8 cellular contexts compared by ENCODE assay signal in genomic region chr5:122844916-122845252, GRCh38. TPM values are rescaled to one million over a fixed set of nuclear protein-coding genes. Genes with fewer than 3 reads are reported as not detected.
DNase-seq lines count a peak whose midpoint lies in the region; ATAC-seq and TF ChIP-seq lines count a peak whose summit lies in the region.

No MANE protein-coding gene starts in this region.

- ATAC-seq in GM18505 (IDR thresholded peaks at IDR 0.05; ENCODE audit: unreplicated experiment) (peak; percentile 27), GM21717 (IDR thresholded peaks at IDR 0.05; ENCODE audit: unreplicated experiment) (peak; percentile 58)
- no peak for ATAC-seq in naive thymus-derived CD8-positive, alpha-beta T cell

- DNase-seq in effector memory CD4-positive, alpha-beta T cell = no peak
- no peak for DNase-seq in naive thymus-derived CD8-positive, alpha-beta T cell
- DNase-seq in NCI-H524 treated with DMSO at 0.1 percent for 48 hours (lab: John Stamatoyannopoulos, UW) = no peak
- no peak for DNase-seq in globus pallidus (ENCODE audit: low spot score)
- DNase-seq in occipital lobe (lab: John Stamatoyannopoulos, UW) = no peak

- H3K4me1 ChIP-seq in effector memory CD4-positive, alpha-beta T cell (ENCODE audit: control insufficient read depth, insufficient read depth, low read length, poor library complexity, severe bottlenecking) = peaks cover 15% of the 10 kb centered on the region

- no peaks in the 10 kb centered on the region for H3K36me3 ChIP-seq in KOPT-K1 (ENCODE audit: insufficient read depth, low read length)
- H3K36me3 ChIP-seq in effector memory CD4-positive, alpha-beta T cell (ENCODE audit: control insufficient read depth, insufficient read depth, low read length) = no peaks in the 10 kb centered on the region

- H3K4me3 ChIP-seq in effector memory CD4-positive, alpha-beta T cell (ENCODE audit: insufficient read depth, low read depth, low read length, poor library complexity, severe bottlenecking) = peak overlapping the region; percentile 56

- H3K27ac Mint-ChIP-seq in naive thymus-derived CD8-positive, alpha-beta T cell = peak overlapping the region; percentile 22 to 93 (median 82)

- H3K27me3 Mint-ChIP-seq in naive thymus-derived CD8-positive, alpha-beta T cell = peaks cover 3 to 10% (median 8%) of the 10 kb centered on the region in 5 donors

- no peaks in the 10 kb centered on the region for H3K27me3 ChIP-seq in effector memory CD4-positive, alpha-beta T cell (replicated peaks; ENCODE audit: control insufficient read depth, insufficient read depth, low read length, poor library complexity, severe bottlenecking)

- H3K36me3 Mint-ChIP-seq in naive thymus-derived CD8-positive, alpha-beta T cell = peaks cover 2 to 6% (median 5%) of the 10 kb centered on the region in 3 donors

- H3K9me3 ChIP-seq in KOPT-K1 (ENCODE audit: insufficient read depth, low read length, poor library complexity, severe bottlenecking) = no peaks in the 10 kb centered on the region
- no peaks in the 10 kb centered on the region for H3K9me3 ChIP-seq in effector memory CD4-positive, alpha-beta T cell (ENCODE audit: control insufficient read depth, low read length)

- peak overlapping the region; percentile 12 for H3K27ac ChIP-seq in KOPT-K1 (ENCODE audit: low read depth, low read length, poor library complexity, severe bottlenecking)
- H3K27ac ChIP-seq in effector memory CD4-positive, alpha-beta T cell (ENCODE audit: insufficient read depth, low read length, poor library complexity, severe bottlenecking) = peak overlapping the region; percentile 73

- H3K4me3 Mint-ChIP-seq in naive thymus-derived CD8-positive, alpha-beta T cell = peak overlapping the region; percentile 84 to 93 (median 91)

- no peak for TF ChIP-seq POLR2A in GM18505 (IDR thresholded peaks at IDR 0.05; ENCODE audit: borderline replicate concordance, extremely low read depth, insufficient read depth, insufficient read length)

- POLR2A ChIA-PET in naive thymus-derived CD8-positive, alpha-beta T cell (lab: Charles Lee) = interaction anchor here (1.6 to 2.3 kb wide), 2 partner anchors 70 to 578 kb away, joined by 6 to 12 read pairs; partner anchors contain the start of genes CEP120 and SNX2

- no peaks in the 10 kb centered on the region for H3K9me3 Mint-ChIP-seq in naive thymus-derived CD8-positive, alpha-beta T cell

- H3K4me1 Mint-ChIP-seq in naive thymus-derived CD8-positive, alpha-beta T cell = peaks cover 9 to 36% (median 24%) of the 10 kb centered on the region in 4 donors

RNA-seq across cellular contexts. Expression of gene SNX24, which starts 0.5 kb away (rescaled TPM):
- 1 to 10 TPM; 2.2 to 2.5 TPM for total RNA-seq in naive thymus-derived CD8-positive, alpha-beta T cell
- polyA plus RNA-seq in naive thymus-derived CD8-positive, alpha-beta T cell = 1 to 10 TPM in 1 of 3 donors, under 1 TPM in 2; 0.42 to 1.5 (median 0.79) TPM
- total RNA-seq in occipital lobe = 9.0 TPM

Comparison
In these comparisons a context has a peak if more than half of its experiments do, and no peak if none do; other contexts are left out.
1. ATAC-seq: peak in GM18505 (single experiment) and GM21717 (single experiment); none in naive thymus-derived CD8-positive, alpha-beta T cell (0 of 2).